Comparison of ENCODE assay signal across 27 cellular contexts in the genomic region with DNA sequence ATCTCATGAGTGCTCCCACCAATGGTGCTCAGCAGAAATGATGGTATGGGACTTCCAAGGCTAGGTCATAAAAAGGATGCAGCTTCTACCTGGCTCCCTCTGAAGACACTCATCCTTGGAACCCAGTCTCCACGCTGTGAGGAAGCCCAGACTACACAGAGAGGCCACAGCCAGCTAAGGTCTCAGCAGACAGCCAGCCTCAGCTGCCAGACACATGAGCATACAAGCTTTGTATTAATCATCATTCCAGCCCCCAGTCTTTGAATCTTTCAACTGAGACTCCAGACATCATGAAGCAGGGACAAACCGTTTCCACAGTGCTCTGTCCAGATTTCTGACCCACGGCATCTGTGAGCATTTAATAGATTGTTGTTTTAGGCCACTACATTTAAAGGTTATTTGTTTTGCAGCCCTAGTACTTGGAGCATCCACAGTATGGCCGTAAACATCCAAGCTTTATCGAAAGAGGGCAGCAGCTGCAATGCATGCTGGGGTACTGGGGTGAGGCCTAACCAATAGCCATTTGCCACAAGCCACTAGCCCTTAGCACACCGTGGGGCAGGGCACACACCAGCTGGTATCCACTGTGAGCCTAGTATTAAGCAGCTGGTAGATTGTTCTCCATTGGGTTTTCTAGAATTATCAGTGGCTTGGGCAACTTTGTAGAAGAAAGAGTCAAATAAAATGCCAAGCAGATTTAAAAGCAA.
DNase-seq lines count a peak whose midpoint lies in the region; TF ChIP-seq lines count a peak whose summit lies in the region.
"Had no signal": no experiment of that assay in that cellular context is flagged by ENCODE, and none has a peak within 500 bp of the region (broad histone marks: within the 10 kb centered on the region; RNA-seq: fewer than 3 reads in every experiment).

No MANE protein-coding gene starts in this region.

- peak overlapping the region; percentile 17 for H3K27ac Mint-ChIP-seq in chondrocyte (ENCODE audit: unreplicated experiment)
- peak overlapping the region in 2 of 3 experiments; percentile 45 to 52 for H3K27ac Mint-ChIP-seq in nephron
- H3K27ac Mint-ChIP-seq: CD4-positive, CD25-positive, alpha-beta regulatory T cell had no signal

- H3K27me3 Mint-ChIP-seq in chondrocyte (ENCODE audit: low read depth) (no peaks in the 10 kb centered on the region), nephron (ENCODE audit: low read depth) (peaks cover 4% of the 10 kb centered on the region)
- H3K27me3 Mint-ChIP-seq: CD4-positive, CD25-positive, alpha-beta regulatory T cell had no signal

- H3K4me3 Mint-ChIP-seq in chondrocyte (ENCODE audit: unreplicated experiment) (no peak overlapping the region), nephron (no peak overlapping the region)
- H3K4me3 Mint-ChIP-seq: CD4-positive, CD25-positive, alpha-beta regulatory T cell had no signal

- H3K36me3 Mint-ChIP-seq in chondrocyte (ENCODE audit: low read depth), result no peaks in the 10 kb centered on the region
- no peaks in the 10 kb centered on the region for H3K36me3 Mint-ChIP-seq in nephron (ENCODE audit: low read depth)
- H3K36me3 Mint-ChIP-seq: CD4-positive, CD25-positive, alpha-beta regulatory T cell had no signal

- H3K4me3 ChIP-seq in AG10803 (ENCODE audit: low read length), result no peak overlapping the region
- H3K4me3 ChIP-seq: BLaER1, GM12878, HAP-1, PC-9, SJSA1 had no signal

- TF ChIP-seq CTCF in AG10803 (conservative IDR thresholded peaks at IDR 0.05; ENCODE audit: low read length), result no peak
- TF ChIP-seq CTCF in chondrocyte (IDR thresholded peaks at IDR 0.05), result no peak
- TF ChIP-seq CTCF in nephron (IDR thresholded peaks at IDR 0.05; ENCODE audit: unreplicated experiment in 3 of 3), result no peak

- peaks cover 14% of the 10 kb centered on the region for H3K4me1 Mint-ChIP-seq in chondrocyte (ENCODE audit: low read depth)
- H3K4me1 Mint-ChIP-seq in nephron, result peaks cover 46% of the 10 kb centered on the region

- peak; percentile 31 for DNase-seq in AG10803 (ENCODE audit: low read depth)
- peak; percentile 6 for DNase-seq in NCI-H69 (lab: John Stamatoyannopoulos, UW)
- no peak for DNase-seq in chondrocyte (ENCODE audit: low spot score)
- no peak for DNase-seq in GDM1 (lab: John Stamatoyannopoulos, UW)
- DNase-seq in SKM-1 (lab: John Stamatoyannopoulos, UW; ENCODE audit: unreplicated experiment), result no peak
- DNase-seq in NCI-H1092 treated with DMSO at 0.1 percent for 48 hours (lab: John Stamatoyannopoulos, UW), result no peak
- DNase-seq: 8988T; ACHN; CD4-positive, CD25-positive, alpha-beta regulatory T cell; GOT3; IMR-90; NCI-H1105; NCI-H146; NCI-H1930; NCI-H2107; NCI-H446; NCI-H524 treated with DMSO at 0.1 percent for 48 hours; NCI-H82; NK-92 treated with Interleukin-12 subunit alpha and Interleukin-12 subunit beta, amount 100 ng/mL, for 24 hours; PC-9; Right ventricle myocardium superior; RPMI8226 had no signal

- H3K9me3 Mint-ChIP-seq in chondrocyte (ENCODE audit: low read depth), result peaks cover 23% of the 10 kb centered on the region
- peaks cover 13% of the 10 kb centered on the region for H3K9me3 Mint-ChIP-seq in nephron

Comparison
In these comparisons a context has a peak if more than half of its experiments do, and no peak if none do; other contexts are left out.
1. DNase-seq: peak in AG10803 (single experiment) and NCI-H69 (single experiment); none in chondrocyte (single experiment), GDM1 (single experiment), SKM-1 (single experiment) and NCI-H1092 treated with DMSO at 0.1 percent for 48 hours (single experiment).